In genomic region chr5:154311362-154311761, GRCh38 we compare ENCODE assay signal across 12 cellular contexts.
DNase-seq lines count a peak whose midpoint lies in the region; ATAC-seq, FAIRE-seq and TF ChIP-seq lines count a peak whose summit lies in the region.
"Had no signal": no experiment of that assay in that cellular context is flagged by ENCODE, and none has a peak within 500 bp of the region (broad histone marks: within the 10 kb centered on the region; RNA-seq: fewer than 3 reads in every experiment).

No MANE protein-coding gene starts in this region.

- no peak overlapping the region for H3K9ac ChIP-seq in kidney (ENCODE audit: low read length in 2 of 2)

- DNase-seq in activated CD4-positive, CD25-positive, alpha-beta regulatory T cell (lab: John Stamatoyannopoulos, UW): no peak
- DNase-seq in RPMI7951 (ENCODE audit: low read depth): peak; percentile 18
- no peak for DNase-seq in uterus
- DNase-seq in kidney: no peak

- H3K36me3 ChIP-seq in neutrophil (no peaks in the 10 kb centered on the region), uterus (no peaks in the 10 kb centered on the region), kidney (ENCODE audit: control insufficient read depth in 1 of 2, insufficient read depth in 2 of 2, low read length in 2 of 2) (no peaks in the 10 kb centered on the region)
- H3K36me3 ChIP-seq: ascending aorta, vagina had no signal

- FAIRE-seq in kidney (lab: Jason Lieb, UNC): no peak

- TF ChIP-seq POLR2A in uterus (IDR thresholded peaks at IDR 0.05): no peak

- ATAC-seq in activated CD4-positive, CD25-positive, alpha-beta regulatory T cell treated with anti-CD3 and anti-CD28 coated beads, Interleukin-2, amount 50 U/mL, for 24 hours: peak; percentile 71 to 81
- peak; percentile 55 for ATAC-seq in HG02763 (IDR thresholded peaks at IDR 0.05; ENCODE audit: unreplicated experiment)
- no peak for ATAC-seq in GM18519 (IDR thresholded peaks at IDR 0.05; ENCODE audit: low FRiP score, unreplicated experiment)
- ATAC-seq: HCT116 had no signal

- H3K4me3 ChIP-seq in neutrophil (ENCODE audit: low read depth in 1 of 2, low read length in 1 of 2): peak overlapping the region in 1 of 2 experiments; percentile 5
- H3K4me3 ChIP-seq in uterus: no peak overlapping the region
- no peak overlapping the region for H3K4me3 ChIP-seq in kidney (ENCODE audit: low read length in 2 of 2)
- H3K4me3 ChIP-seq: ascending aorta, vagina had no signal

- H3K27ac ChIP-seq in neutrophil (peak overlapping the region; percentile 61), uterus (no peak overlapping the region), kidney (ENCODE audit: low read depth in 2 of 2, low read length in 2 of 2) (no peak overlapping the region)
- H3K27ac ChIP-seq: ascending aorta, epithelial cell of prostate, vagina had no signal

- no peak for TF ChIP-seq CTCF in neutrophil (IDR thresholded peaks at IDR 0.05)
- TF ChIP-seq CTCF in uterus (IDR thresholded peaks at IDR 0.05): no peak
- TF ChIP-seq CTCF in kidney (IDR thresholded peaks at IDR 0.05; ENCODE audit: borderline replicate concordance, extremely low read depth, insufficient read depth): no peak

- H3K27me3 ChIP-seq in neutrophil (no peaks in the 10 kb centered on the region), uterus (no peaks in the 10 kb centered on the region)
- H3K27me3 ChIP-seq: ascending aorta, vagina had no signal

- H3K9me3 ChIP-seq in neutrophil (no peaks in the 10 kb centered on the region), uterus (no peaks in the 10 kb centered on the region), kidney (ENCODE audit: control insufficient read depth in 1 of 2, low read length in 2 of 2) (no peaks in the 10 kb centered on the region)
- H3K9me3 ChIP-seq: ascending aorta, vagina had no signal

- H3K4me1 ChIP-seq in neutrophil (ENCODE audit: control insufficient read depth in 1 of 2, insufficient read depth in 1 of 2, low read depth in 1 of 2, low read length in 1 of 2): peaks cover 23 to 47% of the 10 kb centered on the region in 2 experiments
- H3K4me1 ChIP-seq in uterus: no peaks in the 10 kb centered on the region
- peaks cover 0 to 3% of the 10 kb centered on the region in 2 donors for H3K4me1 ChIP-seq in kidney (ENCODE audit: control insufficient read depth in 1 of 2, insufficient read depth in 1 of 2, low read depth in 1 of 2, low read length in 2 of 2)
- H3K4me1 ChIP-seq: vagina had no signal

- intact Hi-C loops in uterus (cut with DNase I; ENCODE audit: low total_unique reads): loop anchor here (2.0 kb wide), 1 partner anchor 73 kb away; no protein-coding TSS in a partner anchor
- intact Hi-C loops in kidney (cut with DNase I): no loop called here
